22 cellular contexts compared by ENCODE assay signal in the genomic region with DNA sequence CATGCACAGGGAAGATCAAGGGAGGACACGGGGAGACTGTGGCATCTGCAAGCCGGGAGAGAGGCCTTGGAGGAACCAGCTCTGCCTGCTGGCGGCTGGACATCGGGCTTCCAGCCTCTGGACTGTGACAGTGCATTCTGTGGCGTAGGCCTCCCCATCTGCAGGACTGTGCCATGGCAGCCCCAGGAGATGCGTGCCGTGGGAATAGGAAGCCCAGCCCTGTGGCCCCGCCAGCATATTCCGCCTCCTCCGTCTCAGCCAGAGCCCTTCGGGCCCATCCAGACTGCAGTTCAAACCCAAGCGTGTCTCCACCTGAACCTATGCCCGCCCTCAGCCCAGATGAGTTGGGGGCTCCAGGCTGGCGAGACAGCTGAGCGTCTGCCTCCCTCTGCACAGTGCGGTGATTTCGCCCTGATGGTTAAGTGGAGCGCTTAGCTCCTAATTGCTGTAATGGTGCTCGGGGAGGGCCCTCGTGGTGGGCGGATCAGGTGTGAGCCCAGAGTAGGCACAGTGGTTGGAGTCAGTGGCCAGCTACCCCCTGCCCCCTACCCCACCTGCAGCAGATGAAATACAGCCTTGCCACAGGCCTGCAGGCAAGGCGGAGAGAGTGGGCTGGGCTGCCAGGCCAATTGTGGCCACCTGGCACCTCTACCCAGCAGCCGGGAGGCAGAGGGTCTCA.
DNase-seq lines count a peak whose midpoint lies in the region; ATAC-seq and TF ChIP-seq lines count a peak whose summit lies in the region.
"Had no signal": no experiment of that assay in that cellular context is flagged by ENCODE, and none has a peak within 500 bp of the region (broad histone marks: within the 10 kb centered on the region; RNA-seq: fewer than 3 reads in every experiment).

No MANE protein-coding gene starts in this region.

- DNase-seq in right atrium auricular region (ENCODE audit: low spot score) (peak; percentile 40), heart right ventricle (no peak), neuronal stem cell (ENCODE audit: low spot score) (no peak), vagina (ENCODE audit: extremely low spot score in 2 of 2) (peak; percentile 75 to 87)
- peak; percentile 28 for DNase-seq in activated CD8-positive, alpha-beta memory T cell treated with anti-CD3 and anti-CD28 coated beads, Interleukin-2, amount 50 U/mL, for 48 hours
- no peak for DNase-seq in activated CD4-positive, CD25-positive, alpha-beta regulatory T cell (lab: John Stamatoyannopoulos, UW)
- DNase-seq: ACHN, C1 segment of cervical spinal cord, DMS153, GDM1, GOT3, Karpas-422, NCI-H1048, NCI-H1436 treated with DMSO at 0.1 percent for 48 hours, NCI-H2029, NCI-H345, NCI-H524 treated with DMSO at 0.1 percent for 48 hours, PC-3 had no signal

- H3K23ac ChIP-seq in neuronal stem cell (ENCODE audit: low read depth, low read length, poor library complexity) = peak overlapping the region; percentile 49

- H3K4me3 ChIP-seq in right atrium auricular region (no peak overlapping the region), heart right ventricle (no peak overlapping the region), neuronal stem cell (ENCODE audit: low read length in 2 of 2) (no peak overlapping the region), vagina (no peak overlapping the region)

- H3K4me1 ChIP-seq in right atrium auricular region (no peaks in the 10 kb centered on the region), heart right ventricle (no peaks in the 10 kb centered on the region), neuronal stem cell (ENCODE audit: control insufficient read depth in 2 of 2, insufficient read depth in 1 of 2, low read depth in 1 of 2, low read length in 2 of 2) (peaks cover 0 to 20% of the 10 kb centered on the region in 2 donors), vagina (no peaks in the 10 kb centered on the region)

- H4K91ac ChIP-seq in neuronal stem cell (ENCODE audit: low read depth, low read length, poor library complexity) = no peak overlapping the region

- no peak overlapping the region for H2AK5ac ChIP-seq in neuronal stem cell (ENCODE audit: low read depth, low read length)

- H2BK12ac ChIP-seq in neuronal stem cell (ENCODE audit: low read length) = peak overlapping the region; percentile 75

- no peak overlapping the region for H3K9ac ChIP-seq in neuronal stem cell (ENCODE audit: low read depth, low read length, poor library complexity)

- H2AFZ ChIP-seq in neuronal stem cell (ENCODE audit: low read length) = no peak overlapping the region

- H3K27ac ChIP-seq in right atrium auricular region = no peak overlapping the region
- no peak overlapping the region for H3K27ac ChIP-seq in heart right ventricle
- no peak overlapping the region for H3K27ac ChIP-seq in neuronal stem cell (replicated peaks; ENCODE audit: low read length)
- H3K27ac ChIP-seq in vagina = no peak overlapping the region
- H3K27ac ChIP-seq: RWPE1 had no signal

- H4K8ac ChIP-seq in neuronal stem cell (ENCODE audit: low read depth, low read length) = no peak overlapping the region

- H3K9me3 ChIP-seq in right atrium auricular region (no peaks in the 10 kb centered on the region), heart right ventricle (peaks cover 0 to 19% (median 0%) of the 10 kb centered on the region in 11 donors), neuronal stem cell (replicated peaks in 1 of 2; ENCODE audit: control insufficient read depth in 2 of 2, insufficient read depth in 1 of 2, low read depth in 1 of 2, low read length in 2 of 2) (peaks cover 0 to 7% of the 10 kb centered on the region in 2 donors), vagina (no peaks in the 10 kb centered on the region)

- H2BK5ac ChIP-seq in neuronal stem cell (ENCODE audit: low read length) = no peak overlapping the region

- WGBS in heart right ventricle, 2 donors = 83 to 91% methylated on average over 23 of the region's 23 CpGs
- WGBS in neuronal stem cell (ENCODE audit: extremely low coverage in 2 of 2, insufficient read length in 2 of 2, insufficient replicate concordance in 1 of 2), 2 donors = no CpG with 5 or more reads among the region's 23 CpGs

- H3K4ac ChIP-seq in neuronal stem cell (ENCODE audit: low read length) = no peak overlapping the region

- H3K27me3 ChIP-seq in right atrium auricular region = no peaks in the 10 kb centered on the region
- H3K27me3 ChIP-seq in heart right ventricle = peaks cover 0 to 18% (median 6%) of the 10 kb centered on the region in 7 donors
- H3K27me3 ChIP-seq in neuronal stem cell (ENCODE audit: control insufficient read depth in 3 of 3, insufficient read depth in 3 of 3, low read depth in 1 of 3, low read length in 3 of 3) = no peaks in the 10 kb centered on the region
- H3K27me3 ChIP-seq in vagina = no peaks in the 10 kb centered on the region

- H2BK15ac ChIP-seq in neuronal stem cell (ENCODE audit: low read length) = peak overlapping the region; percentile 72

- no peak overlapping the region for H2BK120ac ChIP-seq in neuronal stem cell (ENCODE audit: low read depth, low read length)

- no peak overlapping the region for H3K4me2 ChIP-seq in neuronal stem cell (ENCODE audit: insufficient read depth, low read length, poor library complexity, severe bottlenecking)

- no peak overlapping the region for H3K14ac ChIP-seq in neuronal stem cell (ENCODE audit: low read length)

- H3K36me3 ChIP-seq in right atrium auricular region (no peaks in the 10 kb centered on the region), heart right ventricle (no peaks in the 10 kb centered on the region), neuronal stem cell (replicated peaks in 1 of 2; ENCODE audit: control insufficient read depth in 2 of 2, insufficient read depth in 2 of 2, low read length in 2 of 2) (no peaks in the 10 kb centered on the region), vagina (no peaks in the 10 kb centered on the region)

- H3K79me1 ChIP-seq in neuronal stem cell (ENCODE audit: low read depth, low read length) = no peaks in the 10 kb centered on the region

- ATAC-seq in heart right ventricle (no peak), HG03135 (IDR thresholded peaks at IDR 0.05; ENCODE audit: unreplicated experiment) (no peak), HG02981 (IDR thresholded peaks at IDR 0.05; ENCODE audit: unreplicated experiment) (no peak)
- ATAC-seq: HCT116, PC-3 had no signal

- peak overlapping the region; percentile 34 for H3K18ac ChIP-seq in neuronal stem cell (ENCODE audit: low read length)

- TF ChIP-seq CTCF in right atrium auricular region (IDR thresholded peaks at IDR 0.05) (no peak), heart right ventricle (IDR thresholded peaks at IDR 0.05) (no peak), vagina (IDR thresholded peaks at IDR 0.05) (no peak)

- intact Hi-C loops in heart right ventricle (cut with DNase I) (no loop called here), vagina (cut with DNase I) (no loop called here)

- TF ChIP-seq POLR2A in vagina (IDR thresholded peaks at IDR 0.05) = no peak

Comparison
In these comparisons a context has a peak if more than half of its experiments do, and no peak if none do; other contexts are left out.
1. DNase-seq: peak in right atrium auricular region (single experiment), activated CD8-positive, alpha-beta memory T cell treated with anti-CD3 and anti-CD28 coated beads, Interleukin-2, amount 50 U/mL, for 48 hours (single experiment) and vagina (2 of 2); none in heart right ventricle (0 of 2), neuronal stem cell (single experiment) and activated CD4-positive, CD25-positive, alpha-beta regulatory T cell (0 of 4).